28 cellular contexts compared by ENCODE assay signal in the genomic region with DNA sequence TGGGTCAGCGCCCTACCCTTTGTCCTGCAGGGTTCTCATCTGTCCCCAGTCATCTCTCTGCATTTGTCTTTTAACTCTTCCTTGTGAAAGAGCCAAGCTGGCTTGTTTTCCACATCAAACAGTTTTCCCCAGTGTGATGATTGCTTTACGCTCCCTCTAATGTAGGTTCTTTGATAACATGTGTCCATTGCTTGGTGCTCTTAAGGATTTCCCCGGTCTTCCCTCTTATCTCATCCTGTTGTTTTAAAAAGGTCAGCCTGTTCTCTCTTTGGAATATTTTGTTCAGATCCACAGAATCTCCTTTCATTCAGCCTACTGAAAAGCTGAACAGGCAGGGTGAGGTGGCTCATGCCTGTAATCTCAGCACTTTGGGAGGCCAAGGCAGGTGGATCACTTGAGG.
DNase-seq lines count a peak whose midpoint lies in the region; ATAC-seq, FAIRE-seq and TF ChIP-seq lines count a peak whose summit lies in the region.
"Had no signal": no experiment of that assay in that cellular context is flagged by ENCODE, and none has a peak within 500 bp of the region (broad histone marks: within the 10 kb centered on the region; RNA-seq: fewer than 3 reads in every experiment).

No MANE protein-coding gene starts in this region.

- peaks cover 17% of the 10 kb centered on the region for H3F3A ChIP-seq in neural progenitor cell (ENCODE audit: low read depth)

- H3K27ac ChIP-seq in liver (ENCODE audit: low read depth in 1 of 2, low read length in 2 of 2) (no peak overlapping the region), HepG2 (ENCODE audit: extremely low read length, insufficient read depth, low read length) (no peak overlapping the region), right lobe of liver (no peak overlapping the region), neural progenitor cell (peak overlapping the region; percentile 60), left ventricle myocardium inferior (replicated peaks) (no peak overlapping the region)
- H3K27ac ChIP-seq: 22Rv1, A549, BLaER1 had no signal

- H3K36me3 ChIP-seq in liver (ENCODE audit: control insufficient read depth in 4 of 4, insufficient read depth in 3 of 4, low read depth in 1 of 4, low read length in 3 of 4): no peaks in the 10 kb centered on the region
- H3K36me3 ChIP-seq in HepG2 (replicated peaks in 1 of 2; ENCODE audit: control insufficient read depth in 1 of 2, insufficient read depth in 2 of 2, low read length in 2 of 2): no peaks in the 10 kb centered on the region
- no peaks in the 10 kb centered on the region for H3K36me3 ChIP-seq in right lobe of liver
- no peaks in the 10 kb centered on the region for H3K36me3 ChIP-seq in neural progenitor cell
- H3K36me3 ChIP-seq in left ventricle myocardium inferior: no peaks in the 10 kb centered on the region
- H3K36me3 ChIP-seq: BE2C, BLaER1 had no signal

- FAIRE-seq in HepG2 (lab: Jason Lieb, UNC): no peak
- FAIRE-seq: A549, G401.6, GM12891, GM19239 had no signal

- TF ChIP-seq RAD21 in liver (IDR thresholded peaks at IDR 0.05) (no peak), HepG2 (CRISPR knock-in tag; IDR thresholded peaks at IDR 0.05) (no peak)

- TF ChIP-seq EP300 in HepG2 (IDR thresholded peaks at IDR 0.05; ENCODE audit: low read depth in 2 of 2, low read length in 2 of 2) (no peak), HepG2 (CRISPR knock-in tag; IDR thresholded peaks at IDR 0.05; ENCODE audit: borderline replicate concordance) (no peak)

- TF ChIP-seq POLR2A in HepG2 (IDR thresholded peaks at IDR 0.05; ENCODE audit: insufficient read depth in 1 of 2, low read depth in 2 of 2, low read length in 2 of 2) (no peak), right lobe of liver (IDR thresholded peaks at IDR 0.05) (no peak)

- no peak for TF ChIP-seq CTCF in liver (IDR thresholded peaks at IDR 0.05; ENCODE audit: low read depth, low read length, missing input control)
- TF ChIP-seq CTCF in HepG2 (CRISPR knock-in tag; IDR thresholded peaks at IDR 0.05): no peak
- TF ChIP-seq CTCF in right lobe of liver (IDR thresholded peaks at IDR 0.05): no peak
- TF ChIP-seq CTCF in neural progenitor cell (IDR thresholded peaks at IDR 0.05): no peak
- no peak for TF ChIP-seq CTCF in progenitor cell of endocrine pancreas (IDR thresholded peaks at IDR 0.05; ENCODE audit: unreplicated experiment)
- no peak for TF ChIP-seq CTCF in left ventricle myocardium inferior (IDR thresholded peaks at IDR 0.05; ENCODE audit: borderline replicate concordance)

- H3K4me3 ChIP-seq in liver (ENCODE audit: low read depth in 1 of 3, low read length in 3 of 3): no peak overlapping the region
- H3K4me3 ChIP-seq in HepG2 (replicated peaks in 1 of 3; ENCODE audit: insufficient read depth in 1 of 3, low read depth in 2 of 3, low read length in 3 of 3): no peak overlapping the region
- no peak overlapping the region for H3K4me3 ChIP-seq in right lobe of liver
- no peak overlapping the region for H3K4me3 ChIP-seq in neural progenitor cell
- no peak overlapping the region for H3K4me3 ChIP-seq in left ventricle myocardium inferior
- H3K4me3 ChIP-seq: A549, BLaER1 had no signal

- no peaks in the 10 kb centered on the region for H3K4me1 ChIP-seq in liver (ENCODE audit: control insufficient read depth in 4 of 4, insufficient read depth in 4 of 4, low read length in 3 of 4)
- H3K4me1 ChIP-seq in HepG2 (ENCODE audit: insufficient read depth, low read length): no peaks in the 10 kb centered on the region
- no peaks in the 10 kb centered on the region for H3K4me1 ChIP-seq in right lobe of liver
- peaks cover 18% of the 10 kb centered on the region for H3K4me1 ChIP-seq in neural progenitor cell
- no peaks in the 10 kb centered on the region for H3K4me1 ChIP-seq in left ventricle myocardium inferior
- H3K4me1 ChIP-seq: A549, BE2C, BLaER1 had no signal

- peaks cover 0 to 5% (median 0%) of the 10 kb centered on the region in 4 donors for H3K27me3 ChIP-seq in liver (ENCODE audit: control insufficient read depth in 4 of 4, insufficient read depth in 4 of 4, low read length in 3 of 4)
- H3K27me3 ChIP-seq in HepG2 (ENCODE audit: control insufficient read depth in 1 of 2, insufficient read depth in 2 of 2, low read length in 2 of 2): peaks cover 3 to 43% of the 10 kb centered on the region in 2 experiments; a peak in 4 of 5 replicates
- H3K27me3 ChIP-seq in right lobe of liver: no peaks in the 10 kb centered on the region
- no peaks in the 10 kb centered on the region for H3K27me3 ChIP-seq in neural progenitor cell
- peaks cover 37% of the 10 kb centered on the region for H3K27me3 ChIP-seq in left ventricle myocardium inferior (ENCODE audit: low read depth)
- H3K27me3 ChIP-seq: BE2C, BLaER1 had no signal

- WGBS in liver: 48% methylated on average over 3 of the region's 3 CpGs
- WGBS in HepG2 (ENCODE audit: low lambda C conversion rate): 33% methylated on average over 3 of the region's 3 CpGs
- WGBS in right lobe of liver (ENCODE audit: insufficient coverage, low coverage, low lambda C conversion rate, missing lambda C conversion rate): 34% methylated on average over 3 of the region's 3 CpGs

- peaks cover 5% of the 10 kb centered on the region for H3K27me3 Mint-ChIP-seq in neural progenitor cell (ENCODE audit: insufficient read depth, low read depth)
- H3K27me3 Mint-ChIP-seq in progenitor cell of endocrine pancreas: peaks cover 3% of the 10 kb centered on the region
- H3K27me3 Mint-ChIP-seq: CD4-positive, CD25-positive, alpha-beta regulatory T cell had no signal

- no TSS peak for BruUV-seq in HepG2 (replicated peaks; lab: Mats Ljungman, UMichigan)

- H3K36me3 Mint-ChIP-seq in neural progenitor cell (no peaks in the 10 kb centered on the region), progenitor cell of endocrine pancreas (ENCODE audit: insufficient read depth) (no peaks in the 10 kb centered on the region)
- H3K36me3 Mint-ChIP-seq: CD14-positive monocyte; CD4-positive, alpha-beta memory T cell; CD4-positive, CD25-positive, alpha-beta regulatory T cell; CD8-positive, alpha-beta memory T cell had no signal

- H3K4me1 Mint-ChIP-seq in neural progenitor cell (peaks cover 43% of the 10 kb centered on the region), progenitor cell of endocrine pancreas (ENCODE audit: low read depth) (peaks cover 32% of the 10 kb centered on the region)
- H3K4me1 Mint-ChIP-seq: CD14-positive monocyte; CD4-positive, alpha-beta memory T cell; CD4-positive, CD25-positive, alpha-beta regulatory T cell; CD8-positive, alpha-beta memory T cell had no signal

- H3K4me3 Mint-ChIP-seq in neural progenitor cell: no peak overlapping the region
- H3K4me3 Mint-ChIP-seq in progenitor cell of endocrine pancreas (ENCODE audit: low read depth): no peak overlapping the region
- H3K4me3 Mint-ChIP-seq: CD14-positive monocyte; CD4-positive, alpha-beta memory T cell; CD4-positive, CD25-positive, alpha-beta regulatory T cell; CD8-positive, alpha-beta memory T cell had no signal

- DNase-seq in HepG2 (ENCODE audit: low spot score) (no peak), right lobe of liver (no peak), neural progenitor cell (ENCODE audit: low spot score) (no peak), progenitor cell of endocrine pancreas (ENCODE audit: low spot score, unreplicated experiment) (no peak), ACHN (no peak), left ventricle myocardium inferior (no peak)
- DNase-seq: BE2C; C1 segment of cervical spinal cord; CD4-positive, alpha-beta memory T cell; CD4-positive, CD25-positive, alpha-beta regulatory T cell; CD8-positive, alpha-beta memory T cell; COR-L47; DMS 273 treated with DMSO at 0.1 percent for 48 hours; DMS153; DMS53; DMS79; DND-41; EL; GF-D8 had no signal

- H3K27ac Mint-ChIP-seq in neural progenitor cell (peak overlapping the region; percentile 74), progenitor cell of endocrine pancreas (peak overlapping the region; percentile 54)
- H3K27ac Mint-ChIP-seq: CD14-positive monocyte; CD4-positive, alpha-beta memory T cell; CD4-positive, CD25-positive, alpha-beta regulatory T cell; CD8-positive, alpha-beta memory T cell had no signal

- no peak overlapping the region for H3K4me2 ChIP-seq in HepG2 (ENCODE audit: low read depth, low read length)
- peak overlapping the region; percentile 51 for H3K4me2 ChIP-seq in neural progenitor cell
- H3K4me2 ChIP-seq: A549, BLaER1 had no signal

- in situ Hi-C loops in HepG2 (cut with HindIII; ENCODE audit: extremely low pct_ligation_motif_present, low pct_unique_long_range_greater_than_20kb) (no loop called here), ACHN (cut with HindIII; ENCODE audit: low pct_ligation_motif_present, low pct_unique_long_range_greater_than_20kb, low sequenced_read_pairs) (no loop called here)

- no peaks in the 10 kb centered on the region for H3K9me3 Mint-ChIP-seq in neural progenitor cell
- H3K9me3 Mint-ChIP-seq in progenitor cell of endocrine pancreas (ENCODE audit: low read depth): peaks cover 3% of the 10 kb centered on the region

- ATAC-seq in HepG2 (no peak), right lobe of liver (peak in 3 of 4 donors; percentile 25 to 70 (median 36)), GM21367 (IDR thresholded peaks at IDR 0.05; ENCODE audit: unreplicated experiment) (no peak)
- ATAC-seq: A549 had no signal

- H3K9me3 ChIP-seq in liver (ENCODE audit: control insufficient read depth in 4 of 4, low read length in 3 of 4) (no peaks in the 10 kb centered on the region), HepG2 (ENCODE audit: low read length) (no peaks in the 10 kb centered on the region), right lobe of liver (no peaks in the 10 kb centered on the region), neural progenitor cell (ENCODE audit: low read depth) (no peaks in the 10 kb centered on the region), left ventricle myocardium inferior (replicated peaks) (no peaks in the 10 kb centered on the region)
- H3K9me3 ChIP-seq: A549, BE2C, BLaER1 had no signal

- CTCF ChIA-PET in HepG2 (lab: Yijun Ruan, JAX; ENCODE audit: low intra/inter-chr PET ratio, low total read pairs): no interaction called here

- POLR2A ChIA-PET in HepG2 (lab: Yijun Ruan, JAX): no interaction called here

- intact Hi-C loops in HepG2 (cut with micrococcal nuclease; ENCODE audit: unreplicated experiment) (no loop called here), right lobe of liver (cut with DNase I) (no loop called here), left ventricle myocardium inferior (cut with micrococcal nuclease) (no loop called here)

- H3K79me2 ChIP-seq in HepG2 (ENCODE audit: insufficient read depth, low read length) (no peaks in the 10 kb centered on the region), neural progenitor cell (ENCODE audit: low read depth) (no peaks in the 10 kb centered on the region)

- H3K9ac ChIP-seq in liver (ENCODE audit: low read depth in 1 of 2, low read length in 2 of 2) (no peak overlapping the region), HepG2 (ENCODE audit: insufficient read depth, low read depth, low read length) (no peak overlapping the region), neural progenitor cell (no peak overlapping the region)
- H3K9ac ChIP-seq: BLaER1 had no signal

- H2AFZ ChIP-seq in HepG2 (ENCODE audit: low read length) (no peak overlapping the region), neural progenitor cell (replicated peaks) (no peak overlapping the region)

- no peaks in the 10 kb centered on the region for H4K20me1 ChIP-seq in HepG2 (ENCODE audit: insufficient read depth, low read length)
- no peaks in the 10 kb centered on the region for H4K20me1 ChIP-seq in neural progenitor cell (ENCODE audit: low read depth)
- H4K20me1 ChIP-seq: BLaER1 had no signal

TF ChIP-seq in HepG2, 621 proteins besides CTCF, POLR2A, EP300 and RAD21 (continues in another document):
- no peak for TF ChIP-seq NCOA2 (CRISPR knock-in tag; IDR thresholded peaks at IDR 0.05)

Comparison
In these comparisons a context has a peak if more than half of its experiments do, and no peak if none do; other contexts are left out.
1. ATAC-seq: peak in right lobe of liver (3 of 4); none in HepG2 (single experiment) and GM21367 (single experiment).